In genomic region chr14:105077649-105077995, GRCh38 we compare ENCODE assay signal across 26 cellular contexts. TPM values are rescaled to one million over a fixed set of nuclear protein-coding genes. Genes with fewer than 3 reads are reported as not detected.
A peak's percentile ranks its signal among the peaks of the same experiment; 100 is the strongest.
DNase-seq lines count a peak whose midpoint lies in the region; ATAC-seq, FAIRE-seq and TF ChIP-seq lines count a peak whose summit lies in the region.
"Had no signal": no experiment of that assay in that cellular context is flagged by ENCODE, and none has a peak within 500 bp of the region (broad histone marks: within the 10 kb centered on the region; RNA-seq: fewer than 3 reads in every experiment).

No MANE protein-coding gene starts in this region.

- peak overlapping the region; percentile 86 for H3K4me3 Mint-ChIP-seq in T-helper 17 cell
- peak overlapping the region; percentile 22 for H3K4me3 Mint-ChIP-seq in stimulated activated effector memory CD8-positive, alpha-beta T cell treated with anti-CD3 and anti-CD28 coated beads, Interleukin-12 subunit alpha, Interleukin-12 subunit beta, amount 100 ng/mL, for 72 hours
- H3K4me3 Mint-ChIP-seq: brain had no signal

- H3K9me3 Mint-ChIP-seq in stimulated activated effector memory CD8-positive, alpha-beta T cell treated with anti-CD3 and anti-CD28 coated beads, Interleukin-12 subunit alpha, Interleukin-12 subunit beta, amount 100 ng/mL, for 72 hours: no peaks in the 10 kb centered on the region

- no peaks in the 10 kb centered on the region for H3K36me3 Mint-ChIP-seq in T-helper 17 cell (ENCODE audit: low read depth)
- no peaks in the 10 kb centered on the region for H3K36me3 Mint-ChIP-seq in stimulated activated effector memory CD8-positive, alpha-beta T cell treated with anti-CD3 and anti-CD28 coated beads, Interleukin-12 subunit alpha, Interleukin-12 subunit beta, amount 100 ng/mL, for 72 hours
- H3K36me3 Mint-ChIP-seq: brain had no signal

- no peak overlapping the region for H3K9ac ChIP-seq in kidney (ENCODE audit: low read length in 2 of 2)

- H3K27ac ChIP-seq in kidney (ENCODE audit: low read depth in 2 of 2, low read length in 2 of 2): no peak overlapping the region
- H3K27ac ChIP-seq: hepatocyte, left ventricle myocardium inferior, Peyer's patch, sigmoid colon, SJCRH30, transverse colon had no signal

- no peaks in the 10 kb centered on the region for H3K4me1 ChIP-seq in kidney (ENCODE audit: control insufficient read depth in 1 of 2, insufficient read depth in 1 of 2, low read depth in 1 of 2, low read length in 2 of 2)

- peak overlapping the region; percentile 86 for H3K27ac Mint-ChIP-seq in T-helper 17 cell
- H3K27ac Mint-ChIP-seq in stimulated activated effector memory CD8-positive, alpha-beta T cell treated with anti-CD3 and anti-CD28 coated beads, Interleukin-12 subunit alpha, Interleukin-12 subunit beta, amount 100 ng/mL, for 72 hours: peak overlapping the region; percentile 76
- H3K27ac Mint-ChIP-seq: progenitor cell of endocrine pancreas had no signal

- H3K9me3 ChIP-seq in T-helper 17 cell (ENCODE audit: control insufficient read depth, low read length, poor library complexity, severe bottlenecking) (no peaks in the 10 kb centered on the region), kidney (ENCODE audit: control insufficient read depth in 1 of 2, low read length in 2 of 2) (no peaks in the 10 kb centered on the region)
- H3K9me3 ChIP-seq: left ventricle myocardium inferior, Peyer's patch, sigmoid colon, SJCRH30, transverse colon had no signal

- no peaks in the 10 kb centered on the region for H3K36me3 ChIP-seq in kidney (ENCODE audit: control insufficient read depth in 1 of 2, insufficient read depth in 2 of 2, low read length in 2 of 2)
- H3K36me3 ChIP-seq: left ventricle myocardium inferior, Peyer's patch, sigmoid colon, SJCRH30, transverse colon had no signal

- no peak for TF ChIP-seq CTCF in kidney (IDR thresholded peaks at IDR 0.05; ENCODE audit: borderline replicate concordance, extremely low read depth, insufficient read depth)

- peaks cover 17% of the 10 kb centered on the region for H3K4me1 Mint-ChIP-seq in T-helper 17 cell
- peaks cover 31% of the 10 kb centered on the region for H3K4me1 Mint-ChIP-seq in stimulated activated effector memory CD8-positive, alpha-beta T cell treated with anti-CD3 and anti-CD28 coated beads, Interleukin-12 subunit alpha, Interleukin-12 subunit beta, amount 100 ng/mL, for 72 hours
- H3K4me1 Mint-ChIP-seq: brain had no signal

- peak; percentile 60 for DNase-seq in activated effector memory CD4-positive, alpha-beta T cell treated with anti-CD3 and anti-CD28 coated beads, Interleukin-2, amount 50 U/mL, for 16 hours
- DNase-seq in activated effector memory CD4-positive, alpha-beta T cell treated with Interleukin-2 at 50 U/mL for 16 hours: no peak
- DNase-seq in T-helper 17 cell (no peak), kidney (peak; percentile 74), NCI-H2081 (lab: John Stamatoyannopoulos, UW) (no peak), Kasumi-1 (lab: John Stamatoyannopoulos, UW) (no peak), nucleus accumbens (lab: John Stamatoyannopoulos, UW) (no peak)
- DNase-seq in stimulated activated effector memory CD8-positive, alpha-beta T cell treated with anti-CD3 and anti-CD28 coated beads, Interleukin-12 subunit alpha, Interleukin-12 subunit beta, amount 100 ng/mL, for 72 hours (ENCODE audit: low spot score in 2 of 2): no peak
- DNase-seq: effector memory CD4-positive, alpha-beta T cell; foreskin melanocyte; KBM-7; left ventricle myocardium inferior; midbrain; NCI-H1436 treated with DMSO at 0.1 percent for 48 hours; NCI-H510A treated with DMSO at 0.1 percent for 48 hours; sigmoid colon; SJCRH30; stimulated activated CD4-positive, alpha-beta T cell treated with anti-CD3 and anti-CD28 coated beads, Interleukin-15, amount 100 ng/mL, for 24 hours; transverse colon had no signal

- no peak for FAIRE-seq in kidney (lab: Jason Lieb, UNC)

- H3K4me3 ChIP-seq in kidney (ENCODE audit: low read length in 2 of 2): no peak overlapping the region
- H3K4me3 ChIP-seq: hepatocyte, left ventricle myocardium inferior, sigmoid colon, SJCRH30, transverse colon had no signal

- ATAC-seq in T-helper 17 cell: no peak
- no peak for ATAC-seq in stimulated activated effector memory CD8-positive, alpha-beta T cell treated with anti-CD3 and anti-CD28 coated beads, Interleukin-12 subunit alpha, Interleukin-12 subunit beta, amount 100 ng/mL, for 72 hours

- no peaks in the 10 kb centered on the region for H3K27me3 Mint-ChIP-seq in T-helper 17 cell

- intact Hi-C loops in kidney (cut with DNase I): no loop called here

RNA-seq across cellular contexts. Expression of gene GPR132, which starts 12.4 kb away (rescaled TPM):
- total RNA-seq in T-helper 17 cell: 10 to 100 TPM; 43.4 to 47.1 TPM
- 4.2 TPM for total RNA-seq in kidney
- 0.17 TPM for polyA plus RNA-seq in kidney (ENCODE audit: insufficient read depth, low read depth, low replicate concordance)
- total RNA-seq: A673, HT-29 had no signal
- polyA plus RNA-seq: neural cell had no signal

RNA-seq across cellular contexts. Expression of gene CDCA4, which starts 56.7 kb away (rescaled TPM):
- 10 to 100 TPM; 16.1 to 18.4 TPM for total RNA-seq in T-helper 17 cell
- total RNA-seq in kidney: 6.3 TPM
- polyA plus RNA-seq in kidney (ENCODE audit: insufficient read depth, low read depth, low replicate concordance): 4.1 TPM

Comparison
In these comparisons a context has a peak if more than half of its experiments do, and no peak if none do; other contexts are left out.
1. DNase-seq: peak in activated effector memory CD4-positive, alpha-beta T cell treated with anti-CD3 and anti-CD28 coated beads, Interleukin-2, amount 50 U/mL, for 16 hours (single experiment) and kidney (single experiment); none in activated effector memory CD4-positive, alpha-beta T cell treated with Interleukin-2 at 50 U/mL for 16 hours (single experiment), T-helper 17 cell (0 of 3), stimulated activated effector memory CD8-positive, alpha-beta T cell treated with anti-CD3 and anti-CD28 coated beads, Interleukin-12 subunit alpha, Interleukin-12 subunit beta, amount 100 ng/mL, for 72 hours (0 of 2), NCI-H2081 (0 of 2), Kasumi-1 (0 of 2) and nucleus accumbens (0 of 56).